1 cellular context compared by ENCODE assay signal in the genomic region with DNA sequence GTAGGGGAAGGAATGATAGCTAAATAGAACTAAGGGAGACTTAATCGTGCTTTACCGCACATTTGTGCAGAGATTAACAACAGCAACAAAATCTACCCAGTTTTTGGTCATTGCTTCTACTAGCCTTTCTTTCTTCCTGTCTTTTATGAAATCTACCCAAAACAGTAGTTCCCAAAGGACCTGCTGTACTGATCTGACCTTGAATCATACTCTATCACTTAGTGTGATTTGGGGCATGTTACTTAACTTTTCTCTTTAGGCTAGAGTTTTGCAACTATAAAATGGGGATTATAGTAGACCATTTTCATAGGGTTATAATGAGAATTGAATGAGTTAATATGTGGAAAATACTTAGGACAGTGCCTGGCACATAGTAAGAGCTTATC.
TF ChIP-seq lines count a peak whose summit lies in the region.

No MANE protein-coding gene starts in this region.

TF ChIP-seq in GM23338, 12 proteins besides CTCF, POLR2A, EP300 and RAD21 (continued from another document):
- TF ChIP-seq, protein P1, sequence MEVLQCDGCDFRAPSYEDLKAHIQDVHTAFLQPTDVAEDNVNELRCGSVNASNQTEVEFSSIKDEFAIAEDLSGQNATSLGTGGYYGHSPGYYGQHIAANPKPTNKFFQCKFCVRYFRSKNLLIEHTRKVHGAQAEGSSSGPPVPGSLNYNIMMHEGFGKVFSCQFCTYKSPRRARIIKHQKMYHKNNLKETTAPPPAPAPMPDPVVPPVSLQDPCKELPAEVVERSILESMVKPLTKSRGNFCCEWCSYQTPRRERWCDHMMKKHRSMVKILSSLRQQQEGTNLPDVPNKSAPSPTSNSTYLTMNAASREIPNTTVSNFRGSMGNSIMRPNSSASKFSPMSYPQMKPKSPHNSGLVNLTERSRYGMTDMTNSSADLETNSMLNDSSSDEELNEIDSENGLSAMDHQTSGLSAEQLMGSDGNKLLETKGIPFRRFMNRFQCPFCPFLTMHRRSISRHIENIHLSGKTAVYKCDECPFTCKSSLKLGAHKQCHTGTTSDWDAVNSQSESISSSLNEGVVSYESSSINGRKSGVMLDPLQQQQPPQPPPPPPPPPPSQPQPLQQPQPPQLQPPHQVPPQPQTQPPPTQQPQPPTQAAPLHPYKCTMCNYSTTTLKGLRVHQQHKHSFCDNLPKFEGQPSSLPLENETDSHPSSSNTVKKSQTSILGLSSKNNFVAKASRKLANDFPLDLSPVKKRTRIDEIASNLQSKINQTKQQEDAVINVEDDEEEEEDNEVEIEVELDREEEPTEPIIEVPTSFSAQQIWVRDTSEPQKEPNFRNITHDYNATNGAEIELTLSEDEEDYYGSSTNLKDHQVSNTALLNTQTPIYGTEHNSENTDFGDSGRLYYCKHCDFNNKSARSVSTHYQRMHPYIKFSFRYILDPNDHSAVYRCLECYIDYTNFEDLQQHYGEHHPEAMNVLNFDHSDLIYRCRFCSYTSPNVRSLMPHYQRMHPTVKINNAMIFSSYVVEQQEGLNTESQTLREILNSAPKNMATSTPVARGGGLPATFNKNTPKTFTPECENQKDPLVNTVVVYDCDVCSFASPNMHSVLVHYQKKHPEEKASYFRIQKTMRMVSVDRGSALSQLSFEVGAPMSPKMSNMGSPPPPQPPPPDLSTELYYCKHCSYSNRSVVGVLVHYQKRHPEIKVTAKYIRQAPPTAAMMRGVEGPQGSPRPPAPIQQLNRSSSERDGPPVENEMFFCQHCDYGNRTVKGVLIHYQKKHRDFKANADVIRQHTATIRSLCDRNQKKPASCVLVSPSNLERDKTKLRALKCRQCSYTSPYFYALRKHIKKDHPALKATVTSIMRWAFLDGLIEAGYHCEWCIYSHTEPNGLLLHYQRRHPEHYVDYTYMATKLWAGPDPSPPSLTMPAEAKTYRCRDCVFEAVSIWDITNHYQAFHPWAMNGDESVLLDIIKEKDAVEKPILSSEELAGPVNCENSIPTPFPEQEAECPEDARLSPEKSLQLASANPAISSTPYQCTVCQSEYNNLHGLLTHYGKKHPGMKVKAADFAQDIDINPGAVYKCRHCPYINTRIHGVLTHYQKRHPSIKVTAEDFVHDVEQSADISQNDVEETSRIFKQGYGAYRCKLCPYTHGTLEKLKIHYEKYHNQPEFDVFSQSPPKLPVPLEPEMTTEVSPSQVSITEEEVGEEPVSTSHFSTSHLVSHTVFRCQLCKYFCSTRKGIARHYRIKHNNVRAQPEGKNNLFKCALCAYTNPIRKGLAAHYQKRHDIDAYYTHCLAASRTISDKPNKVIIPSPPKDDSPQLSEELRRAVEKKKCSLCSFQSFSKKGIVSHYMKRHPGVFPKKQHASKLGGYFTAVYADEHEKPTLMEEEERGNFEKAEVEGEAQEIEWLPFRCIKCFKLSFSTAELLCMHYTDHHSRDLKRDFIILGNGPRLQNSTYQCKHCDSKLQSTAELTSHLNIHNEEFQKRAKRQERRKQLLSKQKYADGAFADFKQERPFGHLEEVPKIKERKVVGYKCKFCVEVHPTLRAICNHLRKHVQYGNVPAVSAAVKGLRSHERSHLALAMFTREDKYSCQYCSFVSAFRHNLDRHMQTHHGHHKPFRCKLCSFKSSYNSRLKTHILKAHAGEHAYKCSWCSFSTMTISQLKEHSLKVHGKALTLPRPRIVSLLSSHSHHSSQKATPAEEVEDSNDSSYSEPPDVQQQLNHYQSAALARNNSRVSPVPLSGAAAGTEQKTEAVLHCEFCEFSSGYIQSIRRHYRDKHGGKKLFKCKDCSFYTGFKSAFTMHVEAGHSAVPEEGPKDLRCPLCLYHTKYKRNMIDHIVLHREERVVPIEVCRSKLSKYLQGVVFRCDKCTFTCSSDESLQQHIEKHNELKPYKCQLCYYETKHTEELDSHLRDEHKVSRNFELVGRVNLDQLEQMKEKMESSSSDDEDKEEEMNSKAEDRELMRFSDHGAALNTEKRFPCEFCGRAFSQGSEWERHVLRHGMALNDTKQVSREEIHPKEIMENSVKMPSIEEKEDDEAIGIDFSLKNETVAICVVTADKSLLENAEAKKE (CRISPR knock-in tag; IDR thresholded peaks at IDR 0.05) = no peak
- TF ChIP-seq, protein P2, sequence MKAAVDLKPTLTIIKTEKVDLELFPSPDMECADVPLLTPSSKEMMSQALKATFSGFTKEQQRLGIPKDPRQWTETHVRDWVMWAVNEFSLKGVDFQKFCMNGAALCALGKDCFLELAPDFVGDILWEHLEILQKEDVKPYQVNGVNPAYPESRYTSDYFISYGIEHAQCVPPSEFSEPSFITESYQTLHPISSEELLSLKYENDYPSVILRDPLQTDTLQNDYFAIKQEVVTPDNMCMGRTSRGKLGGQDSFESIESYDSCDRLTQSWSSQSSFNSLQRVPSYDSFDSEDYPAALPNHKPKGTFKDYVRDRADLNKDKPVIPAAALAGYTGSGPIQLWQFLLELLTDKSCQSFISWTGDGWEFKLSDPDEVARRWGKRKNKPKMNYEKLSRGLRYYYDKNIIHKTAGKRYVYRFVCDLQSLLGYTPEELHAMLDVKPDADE (IDR thresholded peaks at IDR 0.05) = no peak
- TF ChIP-seq POLR2AphosphoS5 (IDR thresholded peaks at IDR 0.05; ENCODE audit: low read depth) (no peak), EZH2 (IDR thresholded peaks at IDR 0.05; ENCODE audit: low read depth, unreplicated experiment) (no peak), EZH2phosphoT487 (IDR thresholded peaks at IDR 0.05; ENCODE audit: unreplicated experiment) (no peak), NANOG (IDR thresholded peaks at IDR 0.05; ENCODE audit: borderline replicate concordance) (no peak)
